Comparison of ENCODE assay signal across 11 cellular contexts in genomic region chr7:100515072-100515532, GRCh38. TPM values are rescaled to one million over a fixed set of nuclear protein-coding genes. Genes with fewer than 3 reads are reported as not detected.
A peak's percentile ranks its signal among the peaks of the same experiment; 100 is the strongest.
DNase-seq lines count a peak whose midpoint lies in the region; ATAC-seq, FAIRE-seq and TF ChIP-seq lines count a peak whose summit lies in the region.
"Had no signal": no experiment of that assay in that cellular context is flagged by ENCODE, and none has a peak within 500 bp of the region (broad histone marks: within the 10 kb centered on the region; RNA-seq: fewer than 3 reads in every experiment).

No MANE protein-coding gene starts in this region.

- H3K4me1 ChIP-seq in endothelial cell of umbilical vein (ENCODE audit: control insufficient read depth, extremely low read depth, insufficient read depth, low read length) (peaks cover 12% of the 10 kb centered on the region), esophagus squamous epithelium (peaks cover 15 to 26% (median 18%) of the 10 kb centered on the region in 3 donors)

- H3K36me3 ChIP-seq in endothelial cell of umbilical vein (ENCODE audit: control insufficient read depth in 2 of 2, extremely low read depth in 1 of 2, insufficient read depth in 2 of 2, low read length in 2 of 2) (no peaks in the 10 kb centered on the region), esophagus squamous epithelium (no peaks in the 10 kb centered on the region)
- H3K36me3 ChIP-seq: thoracic aorta had no signal

- WGBS in esophagus squamous epithelium, 2 donors, result 3 to 18% methylated on average over 2 of the region's 2 CpGs

- no peaks in the 10 kb centered on the region for H4K20me1 ChIP-seq in endothelial cell of umbilical vein (replicated peaks; ENCODE audit: control insufficient read depth, extremely low read depth, insufficient read depth, low read length)

- peak overlapping the region; percentile 69 for H2AFZ ChIP-seq in endothelial cell of umbilical vein (ENCODE audit: low read depth, low read length)

- no peaks in the 10 kb centered on the region for H3K79me2 ChIP-seq in endothelial cell of umbilical vein (ENCODE audit: control insufficient read depth, insufficient read depth, low read length)

- TF ChIP-seq CTCF in endothelial cell of umbilical vein (IDR thresholded peaks at IDR 0.05; ENCODE audit: extremely low read depth in 1 of 2, insufficient read depth in 1 of 2, low read depth in 1 of 2, low read length in 2 of 2) (no peak), esophagus squamous epithelium (IDR thresholded peaks at IDR 0.05) (no peak)

- BruUV-seq in endothelial cell of umbilical vein (replicated peaks; lab: Mats Ljungman, UMichigan), result no TSS peak

- POLR2A ChIA-PET in endothelial cell of umbilical vein (lab: Charles Lee), result no interaction called here

- DNase-seq in A172 (ENCODE audit: low spot score) (peak; percentile 49), HTR-8/SVneo (ENCODE audit: insufficient read length, low spot score) (peak; percentile 54), endothelial cell of umbilical vein (ENCODE audit: low read depth, low spot score) (peak; percentile 60), esophagus squamous epithelium (lab: John Stamatoyannopoulos, UW) (no peak)
- no peak for DNase-seq in NK-92 treated with Interleukin-12 subunit alpha and Interleukin-12 subunit beta, amount 100 ng/mL, for 24 hours (lab: John Stamatoyannopoulos, UW)
- DNase-seq: activated naive CD4-positive, alpha-beta T cell treated with anti-CD3 and anti-CD28 coated beads, Interleukin-2, amount 10 ng/mL, durations not matched to agents 7 days and 5 days; CD8-positive, alpha-beta T cell; NCI-H187 had no signal

- intact Hi-C loops in endothelial cell of umbilical vein (cut with micrococcal nuclease) (no loop called here), esophagus squamous epithelium (cut with DNase I) (no loop called here)

- H3K27me3 ChIP-seq in endothelial cell of umbilical vein (ENCODE audit: control insufficient read depth in 2 of 2, insufficient read depth in 2 of 2, low read length in 2 of 2) (no peaks in the 10 kb centered on the region), esophagus squamous epithelium (no peaks in the 10 kb centered on the region)

- no peak for ATAC-seq in HG03045 (IDR thresholded peaks at IDR 0.05; ENCODE audit: unreplicated experiment)

- FAIRE-seq in HTR-8/SVneo (lab: Jason Lieb, UNC) (no peak), endothelial cell of umbilical vein (lab: Jason Lieb, UNC) (peak; percentile 90)

- H3K4me3 ChIP-seq in endothelial cell of umbilical vein (replicated peaks in 1 of 3; ENCODE audit: insufficient read depth in 1 of 3, low read depth in 1 of 3, low read length in 3 of 3) (no peak overlapping the region), esophagus squamous epithelium (no peak overlapping the region)
- H3K4me3 ChIP-seq: smooth muscle cell, thoracic aorta had no signal

- peak overlapping the region; percentile 25 for H3K27ac ChIP-seq in endothelial cell of umbilical vein (ENCODE audit: insufficient read depth, low read depth, low read length)
- H3K27ac ChIP-seq in esophagus squamous epithelium, result peak overlapping the region in 2 of 4 donors; percentile 54 to 66
- H3K27ac ChIP-seq: thoracic aorta had no signal

- dilution Hi-C loops in endothelial cell of umbilical vein (cut with MboI; ENCODE audit: extremely low pct_ligation_motif_present, low sequenced_read_pairs), result no loop called here

- CTCF ChIA-PET in endothelial cell of umbilical vein (lab: Charles Lee), result interaction anchor here (1.1 to 1.6 kb wide), 4 partner anchors 9 to 45 kb away, joined by 4 to 8 read pairs (median 4); no protein-coding TSS in a partner anchor

- H3K9ac ChIP-seq in endothelial cell of umbilical vein (replicated peaks; ENCODE audit: extremely low read depth, insufficient read depth, low read length), result no peak overlapping the region

- H3K4me2 ChIP-seq in endothelial cell of umbilical vein (ENCODE audit: insufficient read depth, low read length), result peak overlapping the region; percentile 37
- H3K4me2 ChIP-seq: smooth muscle cell had no signal

- H3K9me3 ChIP-seq in endothelial cell of umbilical vein (replicated peaks; ENCODE audit: control insufficient read depth, insufficient read depth, low read length) (no peaks in the 10 kb centered on the region), esophagus squamous epithelium (no peaks in the 10 kb centered on the region)
- H3K9me3 ChIP-seq: thoracic aorta had no signal

- no peak for TF ChIP-seq POLR2A in endothelial cell of umbilical vein (IDR thresholded peaks at IDR 0.05; ENCODE audit: low read depth, low read length)
- TF ChIP-seq POLR2A in esophagus squamous epithelium (IDR thresholded peaks at IDR 0.05), result no peak

- no peaks in the 10 kb centered on the region for H3K9me1 ChIP-seq in endothelial cell of umbilical vein (replicated peaks; ENCODE audit: control insufficient read depth, extremely low read depth, insufficient read depth, low read length)

TF ChIP-seq in endothelial cell of umbilical vein, 7 proteins besides CTCF, POLR2A, EP300 and RAD21 (continues in another document):
- TF ChIP-seq MYC (IDR thresholded peaks at IDR 0.05; ENCODE audit: low read depth, low read length), result no peak
- TF ChIP-seq MAX (IDR thresholded peaks at IDR 0.05; ENCODE audit: insufficient read depth, insufficient read length), result no peak
- TF ChIP-seq GATA2 (IDR thresholded peaks at IDR 0.05; ENCODE audit: insufficient read depth, insufficient read length, low read depth, low read length), result no peak

RNA-seq across cellular contexts. Expression of gene AGFG2, which starts 23.9 kb away (rescaled TPM):
- 6.8 and 8.8 TPM in 2 replicates for total RNA-seq in A172 (2014; rRNA removed; shearing (Covaris generic))
- total RNA-seq in endothelial cell of umbilical vein, result 36.3 and 44.6 TPM in 2 replicates
- 33.6 and 47.9 TPM in 2 replicates for polyA plus RNA-seq in endothelial cell of umbilical vein
- 15.1 and 22.6 TPM in 2 replicates for polyA plus RNA-seq in endothelial cell of umbilical vein (2011; cell fraction: cytosol; rRNA removed)
- polyA plus RNA-seq in endothelial cell of umbilical vein (2011; cell fraction: nucleus; rRNA removed), result 72.3 and 81.2 TPM in 2 replicates
- 17.8 and 19.9 TPM in 2 replicates for polyA plus RNA-seq in endothelial cell of umbilical vein (2012)
- polyA minus RNA-seq in endothelial cell of umbilical vein, result 13.4 and 14.2 TPM in 2 replicates
- polyA minus RNA-seq in endothelial cell of umbilical vein (2011; cell fraction: cytosol; rRNA and poly(A)+ RNA removed), result 15.2 TPM
- 17.0 and 17.7 TPM in 2 replicates for polyA minus RNA-seq in endothelial cell of umbilical vein (2011; cell fraction: nucleus; rRNA and poly(A)+ RNA removed)
- total RNA-seq in esophagus squamous epithelium, result 10 to 100 TPM; 14.5 to 49.2 (median 26.6) TPM

RNA-seq across cellular contexts. Expression of gene NYAP1, which starts 31.4 kb away (rescaled TPM):
- total RNA-seq in A172 (2014; rRNA removed; shearing (Covaris generic)), result 0.07 TPM in 1 of 2 replicates, not detected in the other
- 2.0 and 2.8 TPM in 2 replicates for total RNA-seq in endothelial cell of umbilical vein
- polyA plus RNA-seq in endothelial cell of umbilical vein, result 0.37 and 0.46 TPM in 2 replicates
- 0.34 and 0.76 TPM in 2 replicates for polyA plus RNA-seq in endothelial cell of umbilical vein (2011; cell fraction: cytosol; rRNA removed)
- polyA plus RNA-seq in endothelial cell of umbilical vein (2011; cell fraction: nucleus; rRNA removed), result 1.0 and 1.1 TPM in 2 replicates
- polyA plus RNA-seq in endothelial cell of umbilical vein (2012), result 1.2 and 3.3 TPM in 2 replicates
- 0.27 and 0.38 TPM in 2 replicates for polyA minus RNA-seq in endothelial cell of umbilical vein
- not detected for polyA minus RNA-seq in endothelial cell of umbilical vein (2011; cell fraction: cytosol; rRNA and poly(A)+ RNA removed)
- 0.34 TPM in 1 of 2 replicates, not detected in the other for polyA minus RNA-seq in endothelial cell of umbilical vein (2011; cell fraction: nucleus; rRNA and poly(A)+ RNA removed)
- 1 to 10 TPM in 1 of 4 donors, under 1 TPM in 2, not detected in 1; 0.31 to 1.1 (median 0.57) TPM for total RNA-seq in esophagus squamous epithelium
- polyA plus RNA-seq: smooth muscle cell had no signal

RNA-seq across cellular contexts. Expression of gene TSC22D4, which starts 36.1 kb away (rescaled TPM):
- total RNA-seq in A172 (2014; rRNA removed; shearing (Covaris generic)), result 26.6 and 32.6 TPM in 2 replicates
- total RNA-seq in endothelial cell of umbilical vein (66.3 and 84.4 TPM in 2 replicates), esophagus squamous epithelium (10 to 100 TPM; 29.2 to 65.0 (median 33.7) TPM)
- 40.1 and 52.5 TPM in 2 replicates for polyA plus RNA-seq in endothelial cell of umbilical vein
- polyA plus RNA-seq in endothelial cell of umbilical vein (2011; cell fraction: cytosol; rRNA removed), result 30.4 and 41.3 TPM in 2 replicates
- polyA plus RNA-seq in endothelial cell of umbilical vein (2011; cell fraction: nucleus; rRNA removed), result 34.7 and 40.8 TPM in 2 replicates
- polyA plus RNA-seq in endothelial cell of umbilical vein (2012), result 37.8 and 44.8 TPM in 2 replicates
- polyA minus RNA-seq in endothelial cell of umbilical vein, result 18.3 and 20.1 TPM in 2 replicates
- polyA minus RNA-seq in endothelial cell of umbilical vein (2011; cell fraction: cytosol; rRNA and poly(A)+ RNA removed), result 22.2 TPM
- 9.5 and 17.6 TPM in 2 replicates for polyA minus RNA-seq in endothelial cell of umbilical vein (2011; cell fraction: nucleus; rRNA and poly(A)+ RNA removed)

RNA-seq across cellular contexts. Expression of gene SPACDR, which starts 51.0 kb away (rescaled TPM):
- total RNA-seq in A172 (2014; rRNA removed; shearing (Covaris generic)), result 0.60 and 8.3 TPM in 2 replicates
- total RNA-seq in endothelial cell of umbilical vein (1.5 and 4.1 TPM in 2 replicates), esophagus squamous epithelium (not detected)
- 1.6 and 1.9 TPM in 2 replicates for polyA plus RNA-seq in endothelial cell of umbilical vein
- polyA plus RNA-seq in endothelial cell of umbilical vein (2011; cell fraction: cytosol; rRNA removed), result 1.4 and 1.9 TPM in 2 replicates
- 4.6 and 5.6 TPM in 2 replicates for polyA plus RNA-seq in endothelial cell of umbilical vein (2011; cell fraction: nucleus; rRNA removed)
- 3.3 and 3.9 TPM in 2 replicates for polyA plus RNA-seq in endothelial cell of umbilical vein (2012)
- polyA minus RNA-seq in endothelial cell of umbilical vein, result 0.76 and 2.3 TPM in 2 replicates
- 1.0 TPM for polyA minus RNA-seq in endothelial cell of umbilical vein (2011; cell fraction: cytosol; rRNA and poly(A)+ RNA removed)
- not detected in 2 replicates for polyA minus RNA-seq in endothelial cell of umbilical vein (2011; cell fraction: nucleus; rRNA and poly(A)+ RNA removed)
- total RNA-seq: smooth muscle cell, thoracic aorta had no signal

RNA-seq across cellular contexts. Expression of gene SAP25, which starts 58.6 kb away (rescaled TPM):
- total RNA-seq in A172 (2014; rRNA removed; shearing (Covaris generic)), result 0.19 and 0.55 TPM in 2 replicates
- 2.4 and 3.2 TPM in 2 replicates for total RNA-seq in endothelial cell of umbilical vein
- 3.2 and 5.0 TPM in 2 replicates for polyA plus RNA-seq in endothelial cell of umbilical vein
- polyA plus RNA-seq in endothelial cell of umbilical vein (2011; cell fraction: cytosol; rRNA removed), result 0.30 and 0.32 TPM in 2 replicates
- polyA plus RNA-seq in endothelial cell of umbilical vein (2011; cell fraction: nucleus; rRNA removed), result 8.9 TPM in 2 replicates
- polyA plus RNA-seq in endothelial cell of umbilical vein (2012), result 0.35 and 0.52 TPM in 2 replicates
- polyA minus RNA-seq in endothelial cell of umbilical vein, result 0.66 TPM in 1 of 2 replicates, not detected in the other
- polyA minus RNA-seq in endothelial cell of umbilical vein (2011; cell fraction: cytosol; rRNA and poly(A)+ RNA removed), result not detected
- polyA minus RNA-seq in endothelial cell of umbilical vein (2011; cell fraction: nucleus; rRNA and poly(A)+ RNA removed), result 2.1 and 4.6 TPM in 2 replicates
- 1 to 10 TPM in 1 of 4 donors, under 1 TPM in 1, not detected in 2; 0.38 to 1.8 TPM for total RNA-seq in esophagus squamous epithelium
- total RNA-seq: smooth muscle cell had no signal

Comparison
In these comparisons a context has a peak if more than half of its experiments do, and no peak if none do; other contexts are left out.
1. DNase-seq: peak in A172 (single experiment), HTR-8/SVneo (single experiment) and endothelial cell of umbilical vein (single experiment); none in NK-92 treated with Interleukin-12 subunit alpha and Interleukin-12 subunit beta, amount 100 ng/mL, for 24 hours (single experiment) and esophagus squamous epithelium (single experiment).